In genomic region chr4:120084327-120084726, GRCh38 we compare ENCODE assay signal across 27 cellular contexts. TPM values are rescaled to one million over a fixed set of nuclear protein-coding genes. Genes with fewer than 3 reads are reported as not detected.
DNase-seq lines count a peak whose midpoint lies in the region; ATAC-seq, FAIRE-seq and TF ChIP-seq lines count a peak whose summit lies in the region.
"Had no signal": no experiment of that assay in that cellular context is flagged by ENCODE, and none has a peak within 500 bp of the region (broad histone marks: within the 10 kb centered on the region; RNA-seq: fewer than 3 reads in every experiment).

No MANE protein-coding gene starts in this region.

- peak; percentile 80 for FAIRE-seq in frontal cortex (lab: Jason Lieb, UNC)
- FAIRE-seq: GM12878, GM12892, GM18507 had no signal

- peaks cover 6% of the 10 kb centered on the region for H3K36me3 Mint-ChIP-seq in activated CD4-positive, alpha-beta T cell treated with anti-CD3 and anti-CD28 coated beads for 36 hours (ENCODE audit: low read depth)
- H3K36me3 Mint-ChIP-seq: CD14-positive monocyte; CD4-positive, alpha-beta memory T cell; CD4-positive, CD25-positive, alpha-beta regulatory T cell had no signal

- TF ChIP-seq CTCF in astrocyte of the cerebellum (IDR thresholded peaks at IDR 0.05; ENCODE audit: low read depth, low read length, missing control alignments): no peak

- DNase-seq in NCI-H69 (lab: John Stamatoyannopoulos, UW) (peak; percentile 23), astrocyte of the cerebellum (ENCODE audit: low read depth) (peak; percentile 4), frontal cortex (ENCODE audit: low spot score in 2 of 2) (no peak), iPS-NIHi11 (ENCODE audit: low spot score) (no peak)
- DNase-seq in activated CD4-positive, CD25-positive, alpha-beta regulatory T cell treated with anti-CD3 and anti-CD28 coated beads, Interleukin-2, amount 50 U/mL, for 72 hours: no peak
- no peak for DNase-seq in activated CD4-positive, alpha-beta T cell treated with anti-CD3 and anti-CD28 coated beads for 36 hours
- DNase-seq: 8988T; ACHN; BE2C; C1 segment of cervical spinal cord; CD4-positive, alpha-beta memory T cell; CD4-positive, CD25-positive, alpha-beta regulatory T cell; CD8-positive, alpha-beta memory T cell; COR-L47; DMS 273 treated with DMSO at 0.1 percent for 48 hours; DMS153; DMS53; DMS79; DND-41; EL; GDM1 had no signal

- H3K9me3 Mint-ChIP-seq in activated CD4-positive, alpha-beta T cell treated with anti-CD3 and anti-CD28 coated beads for 36 hours (ENCODE audit: low read depth): peaks cover 12% of the 10 kb centered on the region

- H3K27ac Mint-ChIP-seq in activated CD4-positive, alpha-beta T cell treated with anti-CD3 and anti-CD28 coated beads for 36 hours: no peak overlapping the region
- H3K27ac Mint-ChIP-seq: CD14-positive monocyte; CD4-positive, alpha-beta memory T cell; CD4-positive, CD25-positive, alpha-beta regulatory T cell; CD8-positive, alpha-beta memory T cell had no signal

- ATAC-seq in HG03196 (IDR thresholded peaks at IDR 0.05; ENCODE audit: unreplicated experiment): no peak
- no peak for ATAC-seq in activated CD4-positive, alpha-beta T cell treated with anti-CD3 and anti-CD28 coated beads for 36 hours
- ATAC-seq: GM12878 had no signal

- intact Hi-C loops in activated CD4-positive, alpha-beta T cell treated with anti-CD3 and anti-CD28 coated beads for 36 hours (cut with DNase I, micrococcal nuclease): no loop called here

- no peak overlapping the region for H3K4me3 ChIP-seq in astrocyte of the cerebellum (ENCODE audit: low read depth, low read length)
- H3K4me3 ChIP-seq: BLaER1, GM12878 had no signal

- H3K4me3 Mint-ChIP-seq in activated CD4-positive, alpha-beta T cell treated with anti-CD3 and anti-CD28 coated beads for 36 hours: no peak overlapping the region
- H3K4me3 Mint-ChIP-seq: CD14-positive monocyte; CD4-positive, alpha-beta memory T cell; CD4-positive, CD25-positive, alpha-beta regulatory T cell; CD8-positive, alpha-beta memory T cell had no signal

- peaks cover 15% of the 10 kb centered on the region for H3K27me3 Mint-ChIP-seq in activated CD4-positive, alpha-beta T cell treated with anti-CD3 and anti-CD28 coated beads for 36 hours

- in situ Hi-C loops in astrocyte of the cerebellum (cut with HindIII; ENCODE audit: low sequenced_read_pairs): no loop called here

- POLR2A ChIA-PET in activated CD4-positive, alpha-beta T cell treated with anti-CD3 and anti-CD28 coated beads for 36 hours (lab: Charles Lee): no interaction called here

- CTCF ChIA-PET in activated CD4-positive, alpha-beta T cell treated with anti-CD3 and anti-CD28 coated beads for 36 hours (lab: Charles Lee): interaction anchor here (0.6 kb wide), 1 partner anchor 951 kb away, joined by 4 read pairs; no protein-coding TSS in a partner anchor

- no peaks in the 10 kb centered on the region for H3K4me1 Mint-ChIP-seq in activated CD4-positive, alpha-beta T cell treated with anti-CD3 and anti-CD28 coated beads for 36 hours
- H3K4me1 Mint-ChIP-seq: CD14-positive monocyte; CD4-positive, alpha-beta memory T cell; CD4-positive, CD25-positive, alpha-beta regulatory T cell; CD8-positive, alpha-beta memory T cell had no signal

RNA-seq across cellular contexts. Expression of gene MAD2L1, which starts 17.7 kb away (rescaled TPM):
- 4.9 TPM for total RNA-seq in frontal cortex
- 100 to 1,000 TPM in 1 of 2 experiments, 10 to 100 TPM in 1; 55.8 to 104 TPM for total RNA-seq in activated CD4-positive, alpha-beta T cell treated with anti-CD3 and anti-CD28 coated beads for 36 hours

Comparison
In these comparisons a context has a peak if more than half of its experiments do, and no peak if none do; other contexts are left out.
1. DNase-seq: peak in NCI-H69 (single experiment) and astrocyte of the cerebellum (single experiment); none in frontal cortex (0 of 2), iPS-NIHi11 (single experiment), activated CD4-positive, CD25-positive, alpha-beta regulatory T cell treated with anti-CD3 and anti-CD28 coated beads, Interleukin-2, amount 50 U/mL, for 72 hours (single experiment) and activated CD4-positive, alpha-beta T cell treated with anti-CD3 and anti-CD28 coated beads for 36 hours (single experiment).